ENCODE assay signal across 29 cellular contexts in the genomic region with DNA sequence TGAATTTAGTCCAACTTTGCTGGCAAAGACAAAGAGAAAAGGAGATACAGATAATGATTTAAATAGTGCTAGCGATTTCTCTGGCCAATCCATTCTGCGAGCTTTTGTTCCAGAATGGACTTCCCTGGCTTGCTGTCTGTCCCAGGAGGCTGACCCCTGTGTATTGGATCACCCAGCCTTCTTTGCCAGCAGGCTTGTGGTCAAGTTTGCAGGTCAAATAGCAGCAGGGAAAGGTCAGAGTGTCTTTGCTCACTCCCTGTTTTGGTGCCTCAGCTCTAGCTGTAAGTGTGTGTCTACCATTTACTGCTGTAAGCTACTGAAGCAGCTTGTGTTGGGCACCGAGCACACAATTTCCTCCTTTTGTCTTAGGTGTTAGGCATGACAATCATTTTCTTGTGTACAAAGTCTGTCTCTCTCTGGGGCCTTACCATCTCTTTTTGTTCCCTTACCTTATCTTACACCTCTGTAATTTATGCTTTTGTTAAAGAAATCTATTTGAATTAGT. TPM values are rescaled to one million over a fixed set of nuclear protein-coding genes. Genes with fewer than 3 reads are reported as not detected.
"Had no signal": no experiment of that assay in that cellular context is flagged by ENCODE, and none has a peak within 500 bp of the region (broad histone marks: within the 10 kb centered on the region; RNA-seq: fewer than 3 reads in every experiment).

No MANE protein-coding gene starts in this region.

- H3K4me1 ChIP-seq: body of pancreas, colonic mucosa, pancreas, prostate gland had no signal

- H3K27ac Mint-ChIP-seq: activated CD4-positive, alpha-beta memory T cell treated with anti-CD3 and anti-CD28 coated beads, Interleukin-2, amount 10 ng/mL, durations not matched to agents 7 days and 5 days; activated CD4-positive, alpha-beta T cell treated with anti-CD3 and anti-CD28 coated beads, Interleukin-2, amount 10 ng/mL, durations not matched to agents 7 days and 5 days; activated naive CD8-positive, alpha-beta T cell; activated T-helper 2 cell treated with anti-CD3 and anti-CD28 coated beads, Interferon-gamma antibody, Interleukin-2, Interleukin-4, amounts not matched to agents 10 μg/mL and 5 μg/mL and 100 μg/mL, durations not matched to agents 14 hours and 24 hours and 36 hours; immature natural killer cell had no signal

- ATAC-seq: activated T-cell treated with anti-CD3 and anti-CD28 coated beads, Interleukin-2, amount 50 U/mL, for 4 hours; body of pancreas; heart left ventricle; mucosa of descending colon; pancreas had no signal

- H3K9me3 ChIP-seq: body of pancreas, colonic mucosa, heart left ventricle, mucosa of descending colon, pancreas, prostate gland, tibial nerve had no signal

- H3K27me3 ChIP-seq: body of pancreas, colonic mucosa, heart left ventricle, tibial nerve had no signal

- H3K4me3 ChIP-seq: body of pancreas, colonic mucosa, heart left ventricle, mucosa of descending colon, pancreas, prostate gland, tibial nerve had no signal

- H3K36me3 Mint-ChIP-seq: activated naive CD8-positive, alpha-beta T cell; immature natural killer cell had no signal

- H3K4me1 Mint-ChIP-seq: activated CD4-positive, alpha-beta memory T cell treated with anti-CD3 and anti-CD28 coated beads, Interleukin-2, amount 10 ng/mL, durations not matched to agents 7 days and 5 days; activated CD4-positive, alpha-beta T cell treated with anti-CD3 and anti-CD28 coated beads, Interleukin-2, amount 10 ng/mL, durations not matched to agents 7 days and 5 days; immature natural killer cell had no signal

- H3K27ac ChIP-seq: body of pancreas, colonic mucosa, heart left ventricle, pancreas, prostate gland, tibial nerve had no signal

- H3K27me3 Mint-ChIP-seq: activated CD4-positive, alpha-beta memory T cell treated with anti-CD3 and anti-CD28 coated beads, Interleukin-2, amount 10 ng/mL, durations not matched to agents 7 days and 5 days; activated CD4-positive, alpha-beta T cell treated with anti-CD3 and anti-CD28 coated beads, Interleukin-2, amount 10 ng/mL, durations not matched to agents 7 days and 5 days had no signal

- H3K36me3 ChIP-seq: colonic mucosa, heart left ventricle, pancreas, prostate gland, tibial nerve had no signal

- H3K4me3 Mint-ChIP-seq: activated CD4-positive, alpha-beta memory T cell treated with anti-CD3 and anti-CD28 coated beads, Interleukin-2, amount 10 ng/mL, durations not matched to agents 7 days and 5 days; activated CD4-positive, alpha-beta T cell treated with anti-CD3 and anti-CD28 coated beads, Interleukin-2, amount 10 ng/mL, durations not matched to agents 7 days and 5 days; activated naive CD8-positive, alpha-beta T cell; activated T-cell treated with anti-CD3 and anti-CD28 coated beads, Interleukin-2, amount 50 U/mL, for 4 hours; immature natural killer cell had no signal

- DNase-seq: activated CD4-positive, alpha-beta memory T cell treated with anti-CD3 and anti-CD28 coated beads, Interleukin-2, amount 10 ng/mL, durations not matched to agents 7 days and 5 days; activated CD4-positive, alpha-beta T cell treated with anti-CD3 and anti-CD28 coated beads for 1 hour; activated CD4-positive, alpha-beta T cell treated with anti-CD3 and anti-CD28 coated beads, Interleukin-2, amount 10 ng/mL, durations not matched to agents 7 days and 5 days; activated naive CD4-positive, alpha-beta T cell treated with Interleukin-2 at 50 U/mL for 16 hours; activated T-cell treated with anti-CD3 and anti-CD28 coated beads, Interleukin-2, amount 50 U/mL, for 4 hours; aorta; cerebellar nuclear complex; colonic mucosa; effector CD8-positive, alpha-beta T cell; erythroblast; hypothalamus; immature natural killer cell; kidney; mucosa of descending colon; pancreas; stimulated activated CD4-positive, alpha-beta T cell treated with anti-CD3 and anti-CD28 coated beads, Interleukin-2, amount 100 ng/mL, for 48 hours; stimulated activated naive CD4-positive, alpha-beta T cell treated with Interleukin-2 at 50 U/mL for 16 hours; T-helper 2 cell had no signal

- H3K9me3 Mint-ChIP-seq: activated CD4-positive, alpha-beta memory T cell treated with anti-CD3 and anti-CD28 coated beads, Interleukin-2, amount 10 ng/mL, durations not matched to agents 7 days and 5 days; activated CD4-positive, alpha-beta T cell treated with anti-CD3 and anti-CD28 coated beads, Interleukin-2, amount 10 ng/mL, durations not matched to agents 7 days and 5 days; activated T-cell treated with anti-CD3 and anti-CD28 coated beads, Interleukin-2, amount 50 U/mL, for 4 hours; activated T-helper 2 cell treated with anti-CD3 and anti-CD28 coated beads, Interferon-gamma antibody, Interleukin-2, Interleukin-4, amounts not matched to agents 10 μg/mL and 5 μg/mL and 100 μg/mL, durations not matched to agents 14 hours and 24 hours and 36 hours had no signal

RNA-seq across cellular contexts. Expression of a gene that starts 55.8 kb away (rescaled TPM):
- total RNA-seq: activated CD4-positive, alpha-beta memory T cell treated with anti-CD3 and anti-CD28 coated beads, Interleukin-2, amount 10 ng/mL, durations not matched to agents 7 days and 5 days; activated CD4-positive, alpha-beta T cell treated with anti-CD3 and anti-CD28 coated beads, Interleukin-2, amount 10 ng/mL, durations not matched to agents 7 days and 5 days; activated T-cell treated with anti-CD3 and anti-CD28 coated beads, Interleukin-2, amount 50 U/mL, for 4 hours; activated T-helper 2 cell treated with anti-CD3 and anti-CD28 coated beads, Interferon-gamma antibody, Interleukin-2, Interleukin-4, amounts not matched to agents 10 μg/mL and 5 μg/mL and 100 μg/mL, durations not matched to agents 14 hours and 24 hours and 36 hours; body of pancreas; dermis microvascular lymphatic vessel endothelial cell; fibroblast of villous mesenchyme; lung microvascular endothelial cell; mesenteric fat pad had no signal
- polyA plus RNA-seq: adipose tissue, heart left ventricle, immature natural killer cell had no signal
